In the genomic region with DNA sequence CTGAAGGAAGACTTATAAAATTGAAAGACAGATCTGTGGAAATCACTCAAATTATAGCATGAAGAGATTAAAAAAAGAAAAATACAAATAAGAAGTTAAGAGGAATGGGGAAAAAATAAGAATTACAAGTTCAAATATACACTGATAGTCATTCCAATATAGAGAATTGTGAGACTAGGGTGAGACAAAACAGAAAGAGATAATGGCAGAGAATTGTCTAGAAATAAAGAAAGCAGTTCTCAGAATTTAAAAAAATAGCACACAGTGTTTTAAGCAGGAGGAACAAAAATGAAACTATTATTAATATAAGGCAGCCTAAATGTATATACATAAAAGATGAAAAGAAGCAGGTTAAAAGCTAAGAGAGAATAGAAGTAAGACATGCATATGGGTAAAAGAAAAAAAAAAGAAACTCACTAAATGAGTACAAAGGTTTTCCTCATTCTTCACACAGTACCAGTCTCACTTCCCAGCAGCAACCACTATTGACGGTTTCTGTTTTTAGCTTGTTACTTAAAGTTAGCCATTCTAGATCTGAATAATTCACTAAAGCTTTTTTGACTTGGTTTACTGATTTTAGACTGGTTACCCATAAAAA, we compare ENCODE assay signal across 16 cellular contexts. TPM values are rescaled to one million over a fixed set of nuclear protein-coding genes. Genes with fewer than 3 reads are reported as not detected.
A peak's percentile ranks its signal among the peaks of the same experiment; 100 is the strongest.
DNase-seq lines count a peak whose midpoint lies in the region; ATAC-seq, FAIRE-seq and TF ChIP-seq lines count a peak whose summit lies in the region.
"Had no signal": no experiment of that assay in that cellular context is flagged by ENCODE, and none has a peak within 500 bp of the region (broad histone marks: within the 10 kb centered on the region; RNA-seq: fewer than 3 reads in every experiment).

No MANE protein-coding gene starts in this region.

- no peak overlapping the region for H3K4me3 Mint-ChIP-seq in immature natural killer cell
- H3K4me3 Mint-ChIP-seq: CD14-positive monocyte; central memory CD8-positive, alpha-beta T cell; stimulated activated naive CD8-positive, alpha-beta T cell treated with anti-CD3 and anti-CD28 coated beads, Interleukin-15, Interleukin-2, amounts not matched to agents 100 ng/mL and 50 ng/mL, for 24 hours had no signal

- H3K27me3 Mint-ChIP-seq in immature natural killer cell (ENCODE audit: low read depth in 3 of 3) = peaks cover 1 to 4% (median 3%) of the 10 kb centered on the region in 3 donors

- H3K4me1 Mint-ChIP-seq in immature natural killer cell = no peaks in the 10 kb centered on the region
- H3K4me1 Mint-ChIP-seq: CD14-positive monocyte; central memory CD8-positive, alpha-beta T cell had no signal

- no peak for FAIRE-seq in GM12891 (lab: Jason Lieb, UNC)
- FAIRE-seq: H54 had no signal

- H3K36me3 Mint-ChIP-seq in immature natural killer cell = peaks cover 0 to 2% (median 0%) of the 10 kb centered on the region in 3 donors
- H3K36me3 Mint-ChIP-seq: CD14-positive monocyte had no signal

- peak; percentile 87 for ATAC-seq in GM18868 (IDR thresholded peaks at IDR 0.05; ENCODE audit: unreplicated experiment)
- peak; percentile 75 for ATAC-seq in GM21717 (IDR thresholded peaks at IDR 0.05; ENCODE audit: unreplicated experiment)
- ATAC-seq in HG03196 (IDR thresholded peaks at IDR 0.05; ENCODE audit: unreplicated experiment) = peak; percentile 52

- no peak overlapping the region for H3K27ac Mint-ChIP-seq in immature natural killer cell
- H3K27ac Mint-ChIP-seq: CD14-positive monocyte; stimulated activated naive CD8-positive, alpha-beta T cell treated with anti-CD3 and anti-CD28 coated beads, Interleukin-15, Interleukin-2, amounts not matched to agents 100 ng/mL and 50 ng/mL, for 24 hours had no signal

- peaks cover 0 to 3% (median 0%) of the 10 kb centered on the region in 6 donors for H3K9me3 Mint-ChIP-seq in immature natural killer cell
- H3K9me3 Mint-ChIP-seq: central memory CD8-positive, alpha-beta T cell; stimulated activated naive CD8-positive, alpha-beta T cell treated with anti-CD3 and anti-CD28 coated beads, Interleukin-15, Interleukin-2, amounts not matched to agents 100 ng/mL and 50 ng/mL, for 24 hours had no signal

- DNase-seq in GM12891 (ENCODE audit: insufficient read length, low spot score) = no peak
- DNase-seq in DMS53 (lab: John Stamatoyannopoulos, UW) = no peak
- no peak for DNase-seq in dedifferentiated amniotic fluid mesenchymal stem cell (ENCODE audit: extremely low spot score)
- DNase-seq in NCI-H748 treated with DMSO at 0.1 percent for 48 hours (lab: John Stamatoyannopoulos, UW) = no peak
- DNase-seq in immature natural killer cell = no peak
- DNase-seq: erythroblast; mesendoderm; NCI-H226; stimulated activated CD4-positive, alpha-beta T cell treated with anti-CD3 and anti-CD28 coated beads, Interleukin-2, amount 100 ng/mL, for 48 hours had no signal

- no peak for TF ChIP-seq POLR2A in GM12891 (IDR thresholded peaks at IDR 0.05; ENCODE audit: low read depth, low read length)

TF ChIP-seq in GM12891, 5 proteins besides CTCF, POLR2A, EP300 and RAD21:
- TF ChIP-seq POLR2AphosphoS5 (IDR thresholded peaks at IDR 0.05; ENCODE audit: low read depth, low read length) = no peak
- peak; percentile 69 for TF ChIP-seq SPI1 (IDR thresholded peaks at IDR 0.05; ENCODE audit: low read depth, low read length)

RNA-seq across cellular contexts. Expression of gene SLC38A4, which starts 31.1 kb away (rescaled TPM):
- not detected for polyA plus RNA-seq in GM12891 (2012; ENCODE audit: low read depth, missing spikeins)
- polyA plus RNA-seq in immature natural killer cell = not detected
- polyA plus RNA-seq: CD14-positive monocyte had no signal
